ENCODE assay signal across 12 cellular contexts in the genomic region with DNA sequence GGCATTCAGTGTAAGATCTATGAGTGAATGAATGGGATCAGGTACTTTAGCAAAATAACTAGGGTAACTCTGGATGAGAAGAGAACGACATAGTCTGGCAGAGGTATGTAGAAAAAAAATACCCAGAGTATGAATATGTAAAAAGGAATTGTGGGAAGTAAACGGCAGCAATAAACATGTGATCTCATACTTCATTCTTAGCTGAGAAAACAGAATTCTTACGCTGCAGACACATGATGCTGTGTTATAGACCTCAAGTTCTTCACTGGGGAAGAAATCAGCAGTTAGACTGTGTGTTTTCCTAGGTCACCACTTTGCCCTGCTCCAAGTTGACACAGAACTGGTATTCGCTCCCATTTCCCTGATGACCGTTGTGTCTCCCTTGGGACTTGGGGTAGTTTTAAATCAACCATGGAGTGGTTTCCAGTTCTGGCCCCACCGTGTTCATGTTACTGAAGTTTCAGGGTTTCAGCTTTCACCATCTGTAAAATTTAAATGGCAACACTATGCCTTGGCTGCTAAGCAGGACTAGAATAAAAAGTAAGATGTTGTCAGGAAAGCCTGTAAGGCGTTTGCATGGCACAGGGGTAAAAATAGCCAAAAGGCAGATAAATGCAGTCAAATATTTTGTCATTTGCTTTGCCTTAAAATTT.
DNase-seq lines count a peak whose midpoint lies in the region; ATAC-seq and TF ChIP-seq lines count a peak whose summit lies in the region.
"Had no signal": no experiment of that assay in that cellular context is flagged by ENCODE, and none has a peak within 500 bp of the region (broad histone marks: within the 10 kb centered on the region; RNA-seq: fewer than 3 reads in every experiment).

No MANE protein-coding gene starts in this region.

- DNase-seq in esophagus muscularis mucosa (ENCODE audit: extremely low spot score) (no peak), NCI-H345 treated with DMSO at 0.1 percent for 48 hours (lab: John Stamatoyannopoulos, UW; ENCODE audit: unreplicated experiment) (no peak), mucosa of descending colon (no peak)
- no peak for DNase-seq in effector memory CD4-positive, alpha-beta T cell
- DNase-seq: left cardiac atrium; NCI-H82; small intestine; stimulated activated naive CD8-positive, alpha-beta T cell treated with anti-CD3 and anti-CD28 coated beads, Interleukin-15, Interleukin-2, amounts not matched to agents 100 U/mL and 50 U/mL, for 24 hours had no signal

- no peak for TF ChIP-seq EP300 in esophagus muscularis mucosa (IDR thresholded peaks at IDR 0.05)

- ATAC-seq in GM19397 (IDR thresholded peaks at IDR 0.05; ENCODE audit: unreplicated experiment) (peak; percentile 46), HG03108 (IDR thresholded peaks at IDR 0.05; ENCODE audit: unreplicated experiment) (peak; percentile 22), HG03159 (IDR thresholded peaks at IDR 0.05; ENCODE audit: unreplicated experiment) (no peak), mucosa of descending colon (no peak)
- ATAC-seq: stimulated activated naive CD8-positive, alpha-beta T cell treated with anti-CD3 and anti-CD28 coated beads, Interleukin-15, Interleukin-2, amounts not matched to agents 100 U/mL and 50 U/mL, for 24 hours had no signal

- peak overlapping the region; percentile 2 for H3K4me2 ChIP-seq in skeletal muscle satellite cell (ENCODE audit: low read length)

- H3K4me3 ChIP-seq in esophagus muscularis mucosa (no peak overlapping the region), skeletal muscle satellite cell (ENCODE audit: low read length) (no peak overlapping the region), mucosa of descending colon (no peak overlapping the region)
- no peak overlapping the region for H3K4me3 ChIP-seq in effector memory CD4-positive, alpha-beta T cell (ENCODE audit: insufficient read depth, low read depth, low read length, poor library complexity, severe bottlenecking)

- WGBS in esophagus muscularis mucosa: 46% methylated on average over 7 of the region's 7 CpGs

- H3K27me3 ChIP-seq in esophagus muscularis mucosa: no peaks in the 10 kb centered on the region
- H3K27me3 ChIP-seq in skeletal muscle satellite cell (ENCODE audit: control insufficient read depth, insufficient read depth, low read length): no peaks in the 10 kb centered on the region
- no peaks in the 10 kb centered on the region for H3K27me3 ChIP-seq in effector memory CD4-positive, alpha-beta T cell (replicated peaks; ENCODE audit: control insufficient read depth, insufficient read depth, low read length, poor library complexity, severe bottlenecking)

- peak overlapping the region; percentile 1 for H3K9ac ChIP-seq in skeletal muscle satellite cell (ENCODE audit: low read depth, low read length)

- no peak for TF ChIP-seq POLR2A in esophagus muscularis mucosa (IDR thresholded peaks at IDR 0.05; ENCODE audit: low read depth)

- H3K36me3 ChIP-seq in esophagus muscularis mucosa (no peaks in the 10 kb centered on the region), skeletal muscle satellite cell (ENCODE audit: insufficient read depth, low read length) (no peaks in the 10 kb centered on the region), mucosa of descending colon (ENCODE audit: low read depth) (no peaks in the 10 kb centered on the region)
- no peaks in the 10 kb centered on the region for H3K36me3 ChIP-seq in effector memory CD4-positive, alpha-beta T cell (ENCODE audit: control insufficient read depth, insufficient read depth, low read length)

- peak overlapping the region; percentile 5 to 43 (median 10) for H3K27ac ChIP-seq in esophagus muscularis mucosa (replicated peaks in 1 of 4)
- H3K27ac ChIP-seq in effector memory CD4-positive, alpha-beta T cell (ENCODE audit: insufficient read depth, low read length, poor library complexity, severe bottlenecking): no peak overlapping the region

- intact Hi-C loops in esophagus muscularis mucosa (cut with DNase I): loop anchor here (5.0 kb wide), 1 partner anchor 635 kb away; no protein-coding TSS in a partner anchor
- intact Hi-C loops in mucosa of descending colon (cut with DNase I, micrococcal nuclease): no loop called here

- H3K4me1 ChIP-seq in esophagus muscularis mucosa (peaks cover 22 to 31% (median 31%) of the 10 kb centered on the region in 4 donors), skeletal muscle satellite cell (ENCODE audit: control insufficient read depth, insufficient read depth, low read length) (peaks cover 30% of the 10 kb centered on the region), mucosa of descending colon (ENCODE audit: low read depth) (no peaks in the 10 kb centered on the region)
- no peaks in the 10 kb centered on the region for H3K4me1 ChIP-seq in effector memory CD4-positive, alpha-beta T cell (ENCODE audit: control insufficient read depth, insufficient read depth, low read length, poor library complexity, severe bottlenecking)

- TF ChIP-seq CTCF in esophagus muscularis mucosa (IDR thresholded peaks at IDR 0.05) (no peak), mucosa of descending colon (IDR thresholded peaks at IDR 0.05) (no peak)

- H3K9me3 ChIP-seq in esophagus muscularis mucosa: no peaks in the 10 kb centered on the region
- no peaks in the 10 kb centered on the region for H3K9me3 ChIP-seq in skeletal muscle satellite cell (replicated peaks; ENCODE audit: low read length)
- H3K9me3 ChIP-seq in effector memory CD4-positive, alpha-beta T cell (ENCODE audit: control insufficient read depth, low read length): no peaks in the 10 kb centered on the region
- H3K9me3 ChIP-seq in mucosa of descending colon: no peaks in the 10 kb centered on the region

Comparison
In these comparisons a context has a peak if more than half of its experiments do, and no peak if none do; other contexts are left out.
1. ATAC-seq: peak in GM19397 (single experiment) and HG03108 (single experiment); none in HG03159 (single experiment) and mucosa of descending colon (single experiment).